ENCODE assay signal across 24 cellular contexts in genomic region chr20:58683132-58683531, GRCh38.
"Had no signal": no experiment of that assay in that cellular context is flagged by ENCODE, and none has a peak within 500 bp of the region (broad histone marks: within the 10 kb centered on the region; RNA-seq: fewer than 3 reads in every experiment).

No MANE protein-coding gene starts in this region.

- H3K27me3 ChIP-seq: dorsolateral prefrontal cortex, gastrocnemius medialis, neutrophil, sigmoid colon, testis, tibial artery, upper lobe of left lung, uterus had no signal

- ATAC-seq: esophagus mucosa; gastrocnemius medialis; left ventricle myocardium superior; lower lobe of right lung; natural killer cell; psoas muscle; right cardiac atrium; stimulated activated effector memory CD8-positive, alpha-beta T cell treated with anti-CD3 and anti-CD28 coated beads, Interleukin-12 subunit alpha, Interleukin-12 subunit beta, amount 100 ng/mL, for 72 hours had no signal

- H3K36me3 ChIP-seq: gastrocnemius medialis, uterus had no signal

- H3K4me1 ChIP-seq: gastrocnemius medialis, lower lobe of right lung, psoas muscle, sigmoid colon, testis, tibial artery, upper lobe of left lung, uterus had no signal

- H3K4me3 ChIP-seq: dorsolateral prefrontal cortex, gastrocnemius medialis, lower lobe of right lung, psoas muscle, sigmoid colon, testis, tibial artery, upper lobe of left lung, uterus had no signal

- FAIRE-seq: colon, keratinocyte had no signal

- H3K27ac ChIP-seq: dorsolateral prefrontal cortex, epithelial cell of prostate, gastrocnemius medialis, lower lobe of right lung, neutrophil, psoas muscle, sigmoid colon, testis, tibial artery, upper lobe of left lung, uterus had no signal

- H3K9me3 ChIP-seq: gastrocnemius medialis, lower lobe of right lung, neutrophil, psoas muscle, sigmoid colon, testis, tibial artery, upper lobe of left lung, uterus had no signal

- DNase-seq: dorsolateral prefrontal cortex; effector CD4-positive, alpha-beta T cell; foreskin fibroblast; gastrocnemius medialis; left ventricle myocardium superior; lower lobe of right lung; natural killer cell; psoas muscle; right cardiac atrium; sigmoid colon; stimulated activated CD4-positive, alpha-beta T cell treated with anti-CD3 and anti-CD28 coated beads, Interleukin-2, amount 100 ng/mL, for 24 hours; stimulated activated CD4-positive, alpha-beta T cell treated with anti-CD3 and anti-CD28 coated beads, Interleukin-4, amount 100 ng/mL, for 24 hours; stimulated activated naive CD4-positive, alpha-beta T cell treated with Interleukin-2 at 50 U/mL for 16 hours; substantia nigra; testis; tibial artery; upper lobe of left lung; uterus had no signal
